ENCODE assay signal across 16 cellular contexts in genomic region chr2:134257516-134257915, GRCh38. TPM values are rescaled to one million over a fixed set of nuclear protein-coding genes. Genes with fewer than 3 reads are reported as not detected.
DNase-seq lines count a peak whose midpoint lies in the region; ATAC-seq and TF ChIP-seq lines count a peak whose summit lies in the region.
"Had no signal": no experiment of that assay in that cellular context is flagged by ENCODE, and none has a peak within 500 bp of the region (broad histone marks: within the 10 kb centered on the region; RNA-seq: fewer than 3 reads in every experiment).

No MANE protein-coding gene starts in this region.

- intact Hi-C loops in PC-9 (cut with micrococcal nuclease; ENCODE audit: unreplicated experiment), result no loop called here

- H3K9me3 Mint-ChIP-seq in CD8-positive, alpha-beta memory T cell, result no peaks in the 10 kb centered on the region
- H3K9me3 Mint-ChIP-seq in T-cell (no peaks in the 10 kb centered on the region), memory B cell (no peaks in the 10 kb centered on the region)

- H3K27me3 ChIP-seq in BLaER1 (no peaks in the 10 kb centered on the region), PC-9 (ENCODE audit: insufficient read depth, low read depth) (no peaks in the 10 kb centered on the region)
- H3K27me3 ChIP-seq in CD8-positive, alpha-beta memory T cell (ENCODE audit: insufficient read depth, low read length, poor library complexity, severe bottlenecking), result no peaks in the 10 kb centered on the region

- CTCF ChIA-PET in CD8-positive, alpha-beta memory T cell (lab: Charles Lee), result interaction anchor here (1.6 kb wide), 1 partner anchor 17 kb away, joined by 5 read pairs; no protein-coding TSS in a partner anchor
- CTCF ChIA-PET in T-cell (lab: Charles Lee), result interaction anchor here in 1 of 2 donors (0.7 kb wide), 1 partner anchor 43 kb away, joined by 3 read pairs; no protein-coding TSS in a partner anchor
- CTCF ChIA-PET in PC-9 (lab: Charles Lee), result no interaction called here

- no peak overlapping the region for H3K9ac ChIP-seq in BLaER1
- H3K9ac ChIP-seq: GM23248, SK-N-SH had no signal

- H3K4me1 ChIP-seq in BLaER1, result peaks cover 97% of the 10 kb centered on the region
- H3K4me1 ChIP-seq in CD8-positive, alpha-beta memory T cell (ENCODE audit: insufficient read depth, low read length), result peaks cover 78% of the 10 kb centered on the region
- H3K4me1 ChIP-seq in PC-9 (replicated peaks; ENCODE audit: insufficient read depth), result no peaks in the 10 kb centered on the region

- 0 out of 2 replicates have a peak overlapping the region, but pooled peaks have one; percentile 36 for H3K27ac ChIP-seq in BLaER1
- H3K27ac ChIP-seq in CD8-positive, alpha-beta memory T cell (ENCODE audit: low read depth, low read length), result no peak overlapping the region
- no peak overlapping the region for H3K27ac ChIP-seq in PC-9
- H3K27ac ChIP-seq: GM23248, HL-60 had no signal

- no peaks in the 10 kb centered on the region for H3F3A ChIP-seq in PC-9 (ENCODE audit: insufficient read depth, low read depth)

- H3K36me3 Mint-ChIP-seq in CD8-positive, alpha-beta memory T cell, result peaks cover 4 to 29% (median 12%) of the 10 kb centered on the region in 3 donors
- peaks cover 25% of the 10 kb centered on the region for H3K36me3 Mint-ChIP-seq in T-cell
- peaks cover 16% of the 10 kb centered on the region for H3K36me3 Mint-ChIP-seq in memory B cell

- peak overlapping the region in 5 of 8 donors; percentile 5 to 82 (median 51) for H3K27ac Mint-ChIP-seq in CD8-positive, alpha-beta memory T cell
- H3K27ac Mint-ChIP-seq in T-cell, result peak overlapping the region; percentile 90 to 91
- peak overlapping the region; percentile 97 for H3K27ac Mint-ChIP-seq in memory B cell

- H4K20me1 ChIP-seq in BLaER1 (peaks cover 49% of the 10 kb centered on the region), PC-9 (ENCODE audit: insufficient read depth) (no peaks in the 10 kb centered on the region; the same call in 1 of the 2 replicates)

- H3K4me3 ChIP-seq in BLaER1 (no peak overlapping the region), PC-9 (no peak overlapping the region)
- H3K4me3 ChIP-seq in CD8-positive, alpha-beta memory T cell (ENCODE audit: low read length), result no peak overlapping the region
- H3K4me3 ChIP-seq: GM23248, K562 had no signal

- ATAC-seq in T-cell (replicated peaks in 1 of 4) (no peak), memory B cell (ENCODE audit: low read depth) (no peak), GM19023 (IDR thresholded peaks at IDR 0.05; ENCODE audit: unreplicated experiment) (no peak)
- ATAC-seq: K562, Panc1, Right ventricle myocardium inferior had no signal

- H3K9me3 ChIP-seq in BLaER1 (no peaks in the 10 kb centered on the region), PC-9 (ENCODE audit: insufficient read depth, low read depth) (no peaks in the 10 kb centered on the region)
- H3K9me3 ChIP-seq in CD8-positive, alpha-beta memory T cell (ENCODE audit: low read length), result no peaks in the 10 kb centered on the region
- H3K9me3 ChIP-seq: SK-N-SH had no signal

- DNase-seq in CD8-positive, alpha-beta memory T cell, result no peak
- DNase-seq in T-cell (no peak), memory B cell (ENCODE audit: low spot score in 2 of 2) (no peak), PC-9 (no peak), NCI-H1417 (lab: John Stamatoyannopoulos, UW) (no peak), DMS153 treated with DMSO at 0.1 percent for 48 hours (lab: John Stamatoyannopoulos, UW; ENCODE audit: unreplicated experiment) (no peak)
- DNase-seq: GM23248, NCI-H1092 treated with DMSO at 0.1 percent for 48 hours, NCI-H1694 treated with DMSO at 0.1 percent for 48 hours, SK-N-SH had no signal

- H2AFZ ChIP-seq in PC-9, result no peak overlapping the region
- H2AFZ ChIP-seq: GM23248 had no signal

- H3K4me3 Mint-ChIP-seq in CD8-positive, alpha-beta memory T cell, result peak overlapping the region in 1 of 7 donors; percentile 29
- H3K4me3 Mint-ChIP-seq in T-cell (peak overlapping the region in 1 of 3 donors; percentile 56), memory B cell (peak overlapping the region; percentile 57)

- no peaks in the 10 kb centered on the region for H3K9me2 ChIP-seq in PC-9 (ENCODE audit: insufficient read depth)
- H3K9me2 ChIP-seq: SK-N-SH had no signal

- H3K4me1 Mint-ChIP-seq in CD8-positive, alpha-beta memory T cell, result peaks cover 73 to 98% (median 94%) of the 10 kb centered on the region in 3 donors
- H3K4me1 Mint-ChIP-seq in T-cell, result peaks cover 93 to 96% (median 95%) of the 10 kb centered on the region in 3 donors
- H3K4me1 Mint-ChIP-seq in memory B cell, result peaks cover 70% of the 10 kb centered on the region

- no peaks in the 10 kb centered on the region for H3K79me2 ChIP-seq in PC-9 (ENCODE audit: low read depth)

- POLR2A ChIA-PET in CD8-positive, alpha-beta memory T cell (lab: Charles Lee), result interaction anchor here (0.6 kb wide), 1 partner anchor 93 kb away, joined by 4 read pairs; no protein-coding TSS in a partner anchor
- POLR2A ChIA-PET in T-cell (lab: Charles Lee) (no interaction called here), PC-9 (lab: Charles Lee; ENCODE audit: unreplicated experiment) (no interaction called here)

- no peaks in the 10 kb centered on the region for H3K27me3 Mint-ChIP-seq in CD8-positive, alpha-beta memory T cell
- H3K27me3 Mint-ChIP-seq in T-cell, result no peaks in the 10 kb centered on the region
- no peaks in the 10 kb centered on the region for H3K27me3 Mint-ChIP-seq in memory B cell

- H3K36me3 ChIP-seq in BLaER1, result peaks cover 60% of the 10 kb centered on the region
- H3K36me3 ChIP-seq in CD8-positive, alpha-beta memory T cell (ENCODE audit: insufficient read depth, low read length), result peaks cover 6% of the 10 kb centered on the region
- H3K36me3 ChIP-seq in PC-9 (ENCODE audit: low read depth), result no peaks in the 10 kb centered on the region

- TF ChIP-seq CTCF in PC-9 (conservative IDR thresholded peaks at IDR 0.05), result no peak

- BruUV-seq in PC-9 (replicated peaks; lab: Mats Ljungman, UMichigan), result no TSS peak

- H3K4me2 ChIP-seq in BLaER1, result peak overlapping the region; percentile 68
- H3K4me2 ChIP-seq in PC-9, result no peak overlapping the region
- H3K4me2 ChIP-seq: SK-N-SH had no signal

RNA-seq across cellular contexts. Expression of gene MGAT5, which starts 3.6 kb away (rescaled TPM):
- total RNA-seq in CD8-positive, alpha-beta memory T cell, result 10 to 100 TPM; 40.9 to 42.4 TPM
- polyA plus RNA-seq in CD8-positive, alpha-beta memory T cell, result 6.4 TPM
- total RNA-seq in T-cell, result 10 to 100 TPM; 61.1 to 94.9 (median 81.8) TPM
- 33.5 and 37.7 TPM in 2 replicates for total RNA-seq in PC-9 (2021)
